Comparison of ENCODE assay signal across 18 cellular contexts in the genomic region with DNA sequence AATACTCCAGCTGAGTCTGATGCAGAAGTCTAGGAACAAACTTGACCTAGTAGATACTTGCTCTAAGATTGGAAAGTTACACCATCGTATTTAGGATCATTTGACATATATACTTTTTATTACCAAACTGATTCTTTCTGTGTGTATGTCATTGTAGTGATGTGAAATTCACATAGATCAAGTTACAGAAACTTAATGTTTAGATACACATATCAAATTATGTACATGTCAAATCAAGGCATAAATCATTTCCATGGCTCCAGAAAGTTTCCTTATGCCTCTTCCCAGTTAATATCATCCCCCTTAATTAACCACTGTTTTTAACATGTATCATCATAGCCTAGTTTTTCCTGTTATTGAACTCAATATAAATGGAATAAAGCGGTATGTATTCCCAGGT.
A peak's percentile ranks its signal among the peaks of the same experiment; 100 is the strongest.
DNase-seq lines count a peak whose midpoint lies in the region; FAIRE-seq and TF ChIP-seq lines count a peak whose summit lies in the region.
"Had no signal": no experiment of that assay in that cellular context is flagged by ENCODE, and none has a peak within 500 bp of the region (broad histone marks: within the 10 kb centered on the region; RNA-seq: fewer than 3 reads in every experiment).

No MANE protein-coding gene starts in this region.

- H3K36me3 Mint-ChIP-seq in astrocyte (ENCODE audit: low read depth, unreplicated experiment) (no peaks in the 10 kb centered on the region), Calu3 (ENCODE audit: insufficient read depth, unreplicated experiment) (no peaks in the 10 kb centered on the region)

- H3K9me3 ChIP-seq in BLaER1 (no peaks in the 10 kb centered on the region), astrocyte (ENCODE audit: insufficient read depth, low read depth, low read length) (no peaks in the 10 kb centered on the region), tibial artery (no peaks in the 10 kb centered on the region)

- H2AFZ ChIP-seq in astrocyte (ENCODE audit: low read depth, low read length), result no peak overlapping the region

- H4K20me1 ChIP-seq in BLaER1, result no peaks in the 10 kb centered on the region
- H4K20me1 ChIP-seq in astrocyte (ENCODE audit: insufficient read depth, low read length), result no peaks in the 10 kb centered on the region

- H3K4me3 ChIP-seq in BLaER1, result no peak overlapping the region
- no peak overlapping the region for H3K4me3 ChIP-seq in astrocyte (ENCODE audit: insufficient read depth, low read depth, low read length)
- H3K4me3 ChIP-seq in tibial artery, result no peak overlapping the region

- no TSS peak for BruUV-seq in Calu3 (replicated peaks; lab: Mats Ljungman, UMichigan)

- H3K27me3 ChIP-seq in BLaER1 (no peaks in the 10 kb centered on the region), astrocyte (ENCODE audit: insufficient read depth, low read length) (no peaks in the 10 kb centered on the region), tibial artery (no peaks in the 10 kb centered on the region)

- H3K79me2 ChIP-seq in astrocyte (ENCODE audit: insufficient read depth, low read length), result no peaks in the 10 kb centered on the region

- H3K9me3 Mint-ChIP-seq in astrocyte (ENCODE audit: unreplicated experiment), result peaks cover 1% of the 10 kb centered on the region
- H3K9me3 Mint-ChIP-seq in Calu3 (ENCODE audit: low read depth, unreplicated experiment), result peaks cover 10% of the 10 kb centered on the region

- CTCF ChIA-PET in Calu3 (lab: Charles Lee), result no interaction called here

- H3K4me1 ChIP-seq in BLaER1 (peaks cover 5% of the 10 kb centered on the region; the same call in 1 of the 2 replicates), astrocyte (ENCODE audit: insufficient read depth, low read length) (peaks cover 34% of the 10 kb centered on the region), tibial artery (no peaks in the 10 kb centered on the region)

- 0 out of 2 replicates have a peak overlapping the region, but pooled peaks have one; percentile 9 for H3K4me2 ChIP-seq in BLaER1
- H3K4me2 ChIP-seq in astrocyte (ENCODE audit: low read length), result peak overlapping the region; percentile 47

- H3K36me3 ChIP-seq in BLaER1, result no peaks in the 10 kb centered on the region
- H3K36me3 ChIP-seq in astrocyte (ENCODE audit: insufficient read depth, low read length), result no peaks in the 10 kb centered on the region
- H3K36me3 ChIP-seq in tibial artery, result no peaks in the 10 kb centered on the region

- H3K27me3 Mint-ChIP-seq in astrocyte (ENCODE audit: low read depth, unreplicated experiment) (peaks cover 5% of the 10 kb centered on the region), Calu3 (ENCODE audit: unreplicated experiment) (no peaks in the 10 kb centered on the region)

- H3K27ac Mint-ChIP-seq in astrocyte (ENCODE audit: unreplicated experiment) (no peak overlapping the region), Calu3 (ENCODE audit: unreplicated experiment) (no peak overlapping the region)

- peak; percentile 84 for DNase-seq in NCI-H460 (ENCODE audit: extremely low read depth, low read depth)
- DNase-seq in astrocyte (ENCODE audit: low read depth), result no peak
- peak; percentile 1 for DNase-seq in foreskin melanocyte
- DNase-seq in amniotic stem cell (lab: John Stamatoyannopoulos, UW), result no peak
- no peak for DNase-seq in EL
- DNase-seq in Calu3, result no peak
- DNase-seq in tibial artery, result no peak
- DNase-seq: DMS79 treated with DMSO at 0.1 percent for 48 hours, NCI-H1092, NCI-H1436 treated with DMSO at 0.1 percent for 48 hours, NCI-H2029 treated with DMSO at 0.1 percent for 48 hours, NCI-H446 treated with DMSO at 0.1 percent for 48 hours, NCI-H748 treated with DMSO at 0.1 percent for 48 hours, SIG-M5 had no signal

- H3K4me3 Mint-ChIP-seq in astrocyte (ENCODE audit: unreplicated experiment) (no peak overlapping the region), Calu3 (ENCODE audit: low read depth, unreplicated experiment) (no peak overlapping the region)

- TF ChIP-seq CTCF in astrocyte (IDR thresholded peaks at IDR 0.05; ENCODE audit: insufficient read depth, low read depth, low read length) (no peak), Calu3 (IDR thresholded peaks at IDR 0.05; ENCODE audit: unreplicated experiment) (no peak), tibial artery (IDR thresholded peaks at IDR 0.05) (no peak)

- H3K4me1 Mint-ChIP-seq in astrocyte (ENCODE audit: low read depth, unreplicated experiment) (peaks cover 65% of the 10 kb centered on the region), Calu3 (ENCODE audit: low read depth, unreplicated experiment) (no peaks in the 10 kb centered on the region)

- H3K27ac ChIP-seq in BLaER1, result no peak overlapping the region
- H3K27ac ChIP-seq in astrocyte (ENCODE audit: low read depth, low read length), result no peak overlapping the region
- H3K27ac ChIP-seq in tibial artery, result no peak overlapping the region
- H3K27ac ChIP-seq: C4-2B had no signal

- intact Hi-C loops in Calu3 (cut with micrococcal nuclease; ENCODE audit: unreplicated experiment), result no loop called here
- intact Hi-C loops in tibial artery (cut with DNase I; ENCODE audit: low total_unique reads), result no loop called here

- peak; percentile 83 for FAIRE-seq in astrocyte (lab: Jason Lieb, UNC)
- FAIRE-seq: A204.1, G401.6 had no signal

- no peak overlapping the region for H3K9ac ChIP-seq in BLaER1
- no peak overlapping the region for H3K9ac ChIP-seq in astrocyte (ENCODE audit: low read length)

Comparison
In these comparisons a context has a peak if more than half of its experiments do, and no peak if none do; other contexts are left out.
1. DNase-seq: peak in NCI-H460 (single experiment) and foreskin melanocyte (single experiment); none in astrocyte (single experiment), amniotic stem cell (single experiment), EL (single experiment), Calu3 (single experiment) and tibial artery (0 of 2).